Comparison of ENCODE assay signal across 16 cellular contexts in genomic region chr18:70276416-70277145, GRCh38.
"Had no signal": no experiment of that assay in that cellular context is flagged by ENCODE, and none has a peak within 500 bp of the region (broad histone marks: within the 10 kb centered on the region; RNA-seq: fewer than 3 reads in every experiment).

No MANE protein-coding gene starts in this region.

- H3K27ac Mint-ChIP-seq: activated naive CD4-positive, alpha-beta T cell treated with anti-CD3 and anti-CD28 coated beads, Interleukin-2, amount 50 U/mL, for 72 hours; brain; natural killer cell treated with Interleukin-12 subunit alpha and Interleukin-12 subunit beta and Interleukin-15 and Interleukin-18, amount 100 ng/mL, for 72 hours; T-helper 17 cell had no signal

- H3K4me3 Mint-ChIP-seq: brain; natural killer cell treated with Interleukin-12 subunit alpha and Interleukin-12 subunit beta and Interleukin-15 and Interleukin-18, amount 100 ng/mL, for 72 hours; T-helper 17 cell had no signal

- H3K4me1 Mint-ChIP-seq: brain, T-helper 17 cell had no signal

- DNase-seq: activated CD4-positive, alpha-beta T cell treated with anti-CD3 and anti-CD28 coated beads, Interleukin-2, amount 50 U/mL, for 1 hour; activated CD4-positive, CD25-positive, alpha-beta regulatory T cell; activated T-cell treated with anti-CD3 and anti-CD28 coated beads, Interleukin-2, amount 50 U/mL, for 1 hour; amygdala; cerebellar nuclear complex; dermis blood vessel endothelial cell; glutamatergic neuron; nucleus accumbens; right lobe of liver; stimulated activated CD4-positive, alpha-beta T cell treated with anti-CD3 and anti-CD28 coated beads, Interleukin-2, amount 100 ng/mL, for 48 hours; stimulated activated naive CD4-positive, alpha-beta T cell treated with Interleukin-2 at 50 U/mL for 16 hours; T-helper 17 cell; upper lobe of left lung had no signal

- H3K36me3 Mint-ChIP-seq: brain had no signal

- ATAC-seq: activated naive CD4-positive, alpha-beta T cell treated with anti-CD3 and anti-CD28 coated beads, Interleukin-2, amount 50 U/mL, for 72 hours; natural killer cell treated with Interleukin-12 subunit alpha and Interleukin-12 subunit beta and Interleukin-15 and Interleukin-18, amount 100 ng/mL, for 72 hours; right lobe of liver; T-helper 17 cell had no signal
